36 cellular contexts compared by ENCODE assay signal in genomic region chr20:4677846-4678245, GRCh38. TPM values are rescaled to one million over a fixed set of nuclear protein-coding genes. Genes with fewer than 3 reads are reported as not detected.
"Had no signal": no experiment of that assay in that cellular context is flagged by ENCODE, and none has a peak within 500 bp of the region (broad histone marks: within the 10 kb centered on the region; RNA-seq: fewer than 3 reads in every experiment).

No MANE protein-coding gene starts in this region.

- H3K9me3 ChIP-seq: ascending aorta, neutrophil, ovary, right lobe of liver, upper lobe of left lung, vagina had no signal

- H3K27me3 ChIP-seq: ascending aorta, cardiac muscle cell, ovary, right lobe of liver, upper lobe of left lung, vagina had no signal

- H3K27ac ChIP-seq: ascending aorta, cardiac muscle cell, neutrophil, ovary, right lobe of liver, skin epidermis, upper lobe of left lung, vagina had no signal

- H3K36me3 ChIP-seq: ascending aorta, cardiac muscle cell, neutrophil, ovary, right lobe of liver, upper lobe of left lung, vagina had no signal

- ATAC-seq: naive thymus-derived CD8-positive, alpha-beta T cell; right lobe of liver; stimulated activated memory B cell treated with anti-CD40 and anti-IgM and Interleukin-4, amounts not matched to agents 10 μg/mL and 1 μg/mL and 100 μg/mL, for 72 hours; stimulated activated naive CD8-positive, alpha-beta T cell treated with anti-CD3 and anti-CD28 coated beads, Interleukin-15, amount 100 ng/mL, for 72 hours had no signal

- H3K9me3 Mint-ChIP-seq: activated CD4-positive, alpha-beta memory T cell treated with anti-CD3 and anti-CD28 coated beads for 36 hours; activated CD4-positive, alpha-beta T cell treated with anti-CD3 and anti-CD28 coated beads, Interleukin-2, amount 10 ng/mL, durations not matched to agents 24 days and 14 days; activated T-cell treated with anti-CD3 and anti-CD28 coated beads, Interleukin-2, amount 50 U/mL, for 24 hours; brain; immature natural killer cell; naive thymus-derived CD8-positive, alpha-beta T cell; stimulated activated memory B cell treated with anti-CD40 and anti-IgM and Interleukin-4, amounts not matched to agents 10 μg/mL and 1 μg/mL and 100 μg/mL, for 72 hours; stimulated activated naive CD8-positive, alpha-beta T cell treated with anti-CD3 and anti-CD28 coated beads, Interleukin-15, amount 100 ng/mL, for 72 hours had no signal

- H3K4me3 ChIP-seq: ascending aorta, cardiac muscle cell, ovary, right lobe of liver, skin epidermis, upper lobe of left lung, vagina had no signal

- H3K4me3 Mint-ChIP-seq: activated CD4-positive, alpha-beta memory T cell treated with anti-CD3 and anti-CD28 coated beads for 36 hours; activated CD4-positive, alpha-beta T cell treated with anti-CD3 and anti-CD28 coated beads, Interleukin-2, amount 10 ng/mL, durations not matched to agents 24 days and 14 days; activated naive CD8-positive, alpha-beta T cell; activated T-cell treated with anti-CD3 and anti-CD28 coated beads, Interleukin-2, amount 50 U/mL, for 24 hours; brain; immature natural killer cell; naive thymus-derived CD8-positive, alpha-beta T cell; stimulated activated memory B cell treated with anti-CD40 and anti-IgM and Interleukin-4, amounts not matched to agents 10 μg/mL and 1 μg/mL and 100 μg/mL, for 72 hours; stimulated activated naive CD8-positive, alpha-beta T cell treated with anti-CD3 and anti-CD28 coated beads, Interleukin-15, amount 100 ng/mL, for 72 hours had no signal

- FAIRE-seq: endothelial cell of umbilical vein had no signal

- H3K27me3 Mint-ChIP-seq: activated CD4-positive, alpha-beta memory T cell treated with anti-CD3 and anti-CD28 coated beads for 36 hours; activated naive CD8-positive, alpha-beta T cell; activated T-cell treated with anti-CD3 and anti-CD28 coated beads, Interleukin-2, amount 50 U/mL, for 24 hours; stimulated activated memory B cell treated with anti-CD40 and anti-IgM and Interleukin-4, amounts not matched to agents 10 μg/mL and 1 μg/mL and 100 μg/mL, for 72 hours; stimulated activated naive CD8-positive, alpha-beta T cell treated with anti-CD3 and anti-CD28 coated beads, Interleukin-15, amount 100 ng/mL, for 72 hours had no signal

- H3K4me1 Mint-ChIP-seq: stimulated activated naive CD8-positive, alpha-beta T cell treated with anti-CD3 and anti-CD28 coated beads, Interleukin-15, amount 100 ng/mL, for 72 hours had no signal

- DNase-seq: activated CD4-positive, alpha-beta memory T cell treated with anti-CD3 and anti-CD28 coated beads for 36 hours; activated CD4-positive, alpha-beta T cell treated with anti-CD3 and anti-CD28 coated beads, Interleukin-2, amount 10 ng/mL, durations not matched to agents 24 days and 14 days; activated CD4-positive, CD25-positive, alpha-beta regulatory T cell treated with anti-CD3 and anti-CD28 coated beads, Interleukin-2, amount 50 U/mL, for 72 hours; activated CD8-positive, alpha-beta memory T cell treated with anti-CD3 and anti-CD28 coated beads, Interleukin-2, amount 50 U/mL, for 4 hours; activated effector memory CD4-positive, alpha-beta T cell treated with Interleukin-2 at 50 U/mL for 16 hours; activated naive CD4-positive, alpha-beta T cell treated with Interleukin-2 at 50 U/mL for 16 hours; activated T-cell treated with anti-CD3 and anti-CD28 coated beads, Interleukin-2, amount 50 U/mL, for 24 hours; cortex of kidney; hypothalamus; immature natural killer cell; naive thymus-derived CD8-positive, alpha-beta T cell; ovary; right lobe of liver; stimulated activated CD4-positive, alpha-beta T cell treated with anti-CD3 and anti-CD28 coated beads, Interleukin-12 subunit alpha, Interleukin-12 subunit beta, amount 100 ng/mL, for 4 hours; stimulated activated CD4-positive, alpha-beta T cell treated with anti-CD3 and anti-CD28 coated beads, Interleukin-4, amount 100 ng/mL, for 1 hour; stimulated activated naive CD8-positive, alpha-beta T cell treated with anti-CD3 and anti-CD28 coated beads, Interleukin-15, amount 100 ng/mL, for 72 hours; substantia nigra; upper lobe of left lung had no signal

- H3K27ac Mint-ChIP-seq: activated CD4-positive, alpha-beta memory T cell treated with anti-CD3 and anti-CD28 coated beads for 36 hours; activated CD4-positive, alpha-beta T cell treated with anti-CD3 and anti-CD28 coated beads, Interleukin-2, amount 10 ng/mL, durations not matched to agents 24 days and 14 days; activated naive CD8-positive, alpha-beta T cell; activated T-cell treated with anti-CD3 and anti-CD28 coated beads, Interleukin-2, amount 50 U/mL, for 24 hours; brain; immature natural killer cell; naive thymus-derived CD8-positive, alpha-beta T cell; progenitor cell of endocrine pancreas; stimulated activated memory B cell treated with anti-CD40 and anti-IgM and Interleukin-4, amounts not matched to agents 10 μg/mL and 1 μg/mL and 100 μg/mL, for 72 hours had no signal

- H3K36me3 Mint-ChIP-seq: activated CD4-positive, alpha-beta memory T cell treated with anti-CD3 and anti-CD28 coated beads for 36 hours; activated naive CD8-positive, alpha-beta T cell; brain; immature natural killer cell; naive thymus-derived CD8-positive, alpha-beta T cell; stimulated activated memory B cell treated with anti-CD40 and anti-IgM and Interleukin-4, amounts not matched to agents 10 μg/mL and 1 μg/mL and 100 μg/mL, for 72 hours had no signal

- H3K4me1 ChIP-seq: ascending aorta, right lobe of liver, upper lobe of left lung had no signal

RNA-seq across cellular contexts. Expression of gene PRND, which starts 43.9 kb away (rescaled TPM):
- total RNA-seq: activated CD4-positive, alpha-beta memory T cell treated with anti-CD3 and anti-CD28 coated beads for 36 hours; activated CD4-positive, alpha-beta T cell treated with anti-CD3 and anti-CD28 coated beads, Interleukin-2, amount 10 ng/mL, durations not matched to agents 24 days and 14 days; activated CD8-positive, alpha-beta memory T cell treated with anti-CD3 and anti-CD28 coated beads for 36 hours; ascending aorta; chondrocyte; fibroblast of lung; fibroblast of villous mesenchyme; kidney epithelial cell; naive thymus-derived CD8-positive, alpha-beta T cell; progenitor cell of endocrine pancreas; renal cortical epithelial cell; right lobe of liver; T-helper 1 cell treated with Interleukin-12 subunit alpha and Interleukin-12 subunit beta and Interleukin-4 antibody, amounts not matched to agents 30 ng/mL and 1 ng/mL, for 36 hours; vagina had no signal
- polyA plus RNA-seq: cardiac muscle cell; endothelial cell of umbilical vein; esophagus; fibroblast of lung; immature natural killer cell; naive thymus-derived CD8-positive, alpha-beta T cell had no signal
